Comparison of ENCODE assay signal across 29 cellular contexts in genomic region chr11:113506893-113507292, GRCh38. TPM values are rescaled to one million over a fixed set of nuclear protein-coding genes. Genes with fewer than 3 reads are reported as not detected.
"Had no signal": no experiment of that assay in that cellular context is flagged by ENCODE, and none has a peak within 500 bp of the region (broad histone marks: within the 10 kb centered on the region; RNA-seq: fewer than 3 reads in every experiment).

No MANE protein-coding gene starts in this region.

- H3K36me3 Mint-ChIP-seq: activated CD8-positive, alpha-beta memory T cell treated with anti-CD3 and anti-CD28 coated beads, Interleukin-2, amount 10 ng/mL, durations not matched to agents 7 days and 5 days; activated naive CD4-positive, alpha-beta T cell treated with anti-CD3 and anti-CD28 coated beads, Interleukin-2, amount 50 U/mL, for 24 hours had no signal

- H3K27ac Mint-ChIP-seq: activated B cell treated with CpG ODN at 0.5 μM for 24 hours; activated CD4-positive, alpha-beta T cell treated with anti-CD3 and anti-CD28 coated beads, Interleukin-2, amount 10 ng/mL, durations not matched to agents 24 days and 14 days; activated CD8-positive, alpha-beta memory T cell treated with anti-CD3 and anti-CD28 coated beads, Interleukin-2, amount 10 ng/mL, durations not matched to agents 7 days and 5 days; activated naive CD4-positive, alpha-beta T cell treated with anti-CD3 and anti-CD28 coated beads, Interleukin-2, amount 50 U/mL, for 24 hours; activated T-cell treated with anti-CD3 and anti-CD28 coated beads, Interleukin-2, amount 50 U/mL, for 24 hours; activated T-helper 1 cell treated with anti-CD3 and anti-CD28 coated beads, Interleukin-12 subunit alpha, Interleukin-12 subunit beta, Interleukin-2, Interleukin-4 antibody, amounts not matched to agents 30 ng/mL and 10 ng/mL and 1 ng/mL, durations not matched to agents 14 hours and 24 hours and 36 hours; T-helper 17 cell had no signal

- H3K9ac ChIP-seq: KMS-11 had no signal

- H3K4me3 ChIP-seq: body of pancreas, MG63 had no signal

- H3K9me3 Mint-ChIP-seq: activated B cell treated with CpG ODN at 0.5 μM for 24 hours; activated naive CD4-positive, alpha-beta T cell treated with anti-CD3 and anti-CD28 coated beads, Interleukin-2, amount 50 U/mL, for 24 hours; activated T-cell treated with anti-CD3 and anti-CD28 coated beads, Interleukin-2, amount 50 U/mL, for 24 hours; activated T-helper 1 cell treated with anti-CD3 and anti-CD28 coated beads, Interleukin-12 subunit alpha, Interleukin-12 subunit beta, Interleukin-2, Interleukin-4 antibody, amounts not matched to agents 30 ng/mL and 10 ng/mL and 1 ng/mL, durations not matched to agents 14 hours and 24 hours and 36 hours had no signal

- H3K4me2 ChIP-seq: KMS-11 had no signal

- H3K4me3 Mint-ChIP-seq: activated B cell treated with CpG ODN at 0.5 μM for 24 hours; activated CD4-positive, alpha-beta T cell treated with anti-CD3 and anti-CD28 coated beads, Interleukin-2, amount 10 ng/mL, durations not matched to agents 24 days and 14 days; activated CD8-positive, alpha-beta memory T cell treated with anti-CD3 and anti-CD28 coated beads, Interleukin-2, amount 10 ng/mL, durations not matched to agents 7 days and 5 days; activated naive CD4-positive, alpha-beta T cell treated with anti-CD3 and anti-CD28 coated beads, Interleukin-2, amount 50 U/mL, for 24 hours; activated T-cell treated with anti-CD3 and anti-CD28 coated beads, Interleukin-2, amount 50 U/mL, for 24 hours; activated T-helper 1 cell treated with anti-CD3 and anti-CD28 coated beads, Interleukin-12 subunit alpha, Interleukin-12 subunit beta, Interleukin-2, Interleukin-4 antibody, amounts not matched to agents 30 ng/mL and 10 ng/mL and 1 ng/mL, durations not matched to agents 14 hours and 24 hours and 36 hours; T-helper 17 cell had no signal

- H3K4me1 ChIP-seq: body of pancreas had no signal

- H3K9me3 ChIP-seq: body of pancreas, MG63 had no signal

- H3K27ac ChIP-seq: body of pancreas, KMS-11 had no signal

- FAIRE-seq: RCC 7860, TTC549 had no signal

- H3K4me1 Mint-ChIP-seq: activated B cell treated with CpG ODN at 0.5 μM for 24 hours; activated CD4-positive, alpha-beta T cell treated with anti-CD3 and anti-CD28 coated beads, Interleukin-2, amount 10 ng/mL, durations not matched to agents 24 days and 14 days; activated CD8-positive, alpha-beta memory T cell treated with anti-CD3 and anti-CD28 coated beads, Interleukin-2, amount 10 ng/mL, durations not matched to agents 7 days and 5 days; activated naive CD4-positive, alpha-beta T cell treated with anti-CD3 and anti-CD28 coated beads, Interleukin-2, amount 50 U/mL, for 24 hours; T-helper 17 cell had no signal

- H3K36me3 ChIP-seq: MG63 had no signal

- H3K27me3 ChIP-seq: body of pancreas had no signal

- DNase-seq: activated B cell treated with CpG ODN at 0.5 μM for 24 hours; activated CD4-positive, alpha-beta T cell treated with anti-CD3 and anti-CD28 coated beads for 1 hour; activated CD4-positive, alpha-beta T cell treated with anti-CD3 and anti-CD28 coated beads, Interleukin-2, amount 10 ng/mL, durations not matched to agents 24 days and 14 days; activated CD4-positive, alpha-beta T cell treated with anti-CD3 and anti-CD28 coated beads, Interleukin-2, amount 50 U/mL, for 48 hours; activated CD8-positive, alpha-beta memory T cell treated with anti-CD3 and anti-CD28 coated beads, Interleukin-2, amount 10 ng/mL, durations not matched to agents 7 days and 5 days; activated effector memory CD4-positive, alpha-beta T cell treated with Interleukin-2 at 50 U/mL for 16 hours; activated naive CD4-positive, alpha-beta T cell; activated T-cell treated with anti-CD3 and anti-CD28 coated beads, Interleukin-2, amount 50 U/mL, for 24 hours; aorta; body of pancreas; MG63; MV-4-11; NCI-H1092 treated with DMSO at 0.1 percent for 48 hours; NCI-H1417 treated with DMSO at 0.1 percent for 48 hours; NCI-H1694; NCI-H2029; NCI-H2107; NCI-H446; NCI-H524; PC-3; SHP77; T-helper 17 cell; T-helper 9 cell had no signal

- ATAC-seq: activated CD8-positive, alpha-beta memory T cell treated with anti-CD3 and anti-CD28 coated beads, Interleukin-2, amount 10 ng/mL, durations not matched to agents 7 days and 5 days; body of pancreas; PC-3; T-helper 17 cell had no signal

RNA-seq across cellular contexts. Expression of gene DRD2, which starts 31.7 kb away (rescaled TPM):
- total RNA-seq: activated B cell treated with CpG ODN at 0.5 μM for 24 hours; activated CD4-positive, alpha-beta T cell treated with anti-CD3 and anti-CD28 coated beads, Interleukin-2, amount 10 ng/mL, durations not matched to agents 24 days and 14 days; activated T-helper 1 cell treated with anti-CD3 and anti-CD28 coated beads, Interleukin-12 subunit alpha, Interleukin-12 subunit beta, Interleukin-2, Interleukin-4 antibody, amounts not matched to agents 30 ng/mL and 10 ng/mL and 1 ng/mL, durations not matched to agents 14 hours and 24 hours and 36 hours; PC-3; SK-MEL-5; T-helper 17 cell had no signal
